1 cellular context compared by ENCODE assay signal in genomic region chr12:34033628-34034296, GRCh38.
TF ChIP-seq lines count a peak whose summit lies in the region.

No MANE protein-coding gene starts in this region.

TF ChIP-seq in GM12878, 131 proteins besides CTCF, POLR2A, EP300 and RAD21 (continued from another document):
- TF ChIP-seq REST (IDR thresholded peaks at IDR 0.05; ENCODE audit: low read depth, low read length): no peak
TF ChIP-seq in GM12878: peak in this region for 0.
